Comparison of ENCODE assay signal across 20 cellular contexts in genomic region chr22:26670459-26670858, GRCh38. TPM values are rescaled to one million over a fixed set of nuclear protein-coding genes. Genes with fewer than 3 reads are reported as not detected.
DNase-seq lines count a peak whose midpoint lies in the region; ATAC-seq and TF ChIP-seq lines count a peak whose summit lies in the region.
"Had no signal": no experiment of that assay in that cellular context is flagged by ENCODE, and none has a peak within 500 bp of the region (broad histone marks: within the 10 kb centered on the region; RNA-seq: fewer than 3 reads in every experiment).

No MANE protein-coding gene starts in this region.

- H3K27ac ChIP-seq in breast epithelium (no peak overlapping the region), caudate nucleus (ENCODE audit: low read depth, low read length) (no peak overlapping the region), MM.1S (ENCODE audit: low read length) (no peak overlapping the region)
- H3K27ac ChIP-seq: gastrocnemius medialis had no signal

- POLR2A ChIA-PET in MCF 10A (lab: Yijun Ruan, JAX), result no interaction called here
- POLR2A ChIA-PET in activated CD4-positive, alpha-beta memory T cell treated with anti-CD3 and anti-CD28 coated beads for 36 hours (lab: Charles Lee), result no interaction called here

- H3K79me2 ChIP-seq in MM.1S (ENCODE audit: low read length), result peaks cover 29% of the 10 kb centered on the region

- CTCF ChIA-PET in MCF 10A (lab: Yijun Ruan, JAX), result interaction anchor here (0.6 to 0.7 kb wide), 2 partner anchors 192 to 1160 kb away, joined by 3 to 4 read pairs; no protein-coding TSS in a partner anchor
- CTCF ChIA-PET in activated CD4-positive, alpha-beta memory T cell treated with anti-CD3 and anti-CD28 coated beads for 36 hours (lab: Charles Lee), result interaction anchor here (0.6 to 1.4 kb wide), 2 partner anchors 14 to 167 kb away, joined by 3 to 5 read pairs; no protein-coding TSS in a partner anchor

- H3K4me3 Mint-ChIP-seq in MCF 10A (ENCODE audit: unreplicated experiment) (peak overlapping the region; percentile 11), glutamatergic neuron (ENCODE audit: unreplicated experiment) (peak overlapping the region; percentile 41)
- H3K4me3 Mint-ChIP-seq in activated CD4-positive, alpha-beta memory T cell treated with anti-CD3 and anti-CD28 coated beads for 36 hours, result peak overlapping the region; percentile 94

- no peak for ATAC-seq in GM19023 (IDR thresholded peaks at IDR 0.05; ENCODE audit: unreplicated experiment)
- ATAC-seq: gastrocnemius medialis, upper lobe of right lung had no signal

- no peak overlapping the region for H3K4me2 ChIP-seq in MM.1S (ENCODE audit: low read depth, low read length)

- H3K4me3 ChIP-seq in breast epithelium (no peak overlapping the region), MM.1S (ENCODE audit: low read length) (no peak overlapping the region)
- H3K4me3 ChIP-seq: gastrocnemius medialis, upper lobe of right lung had no signal

- no peaks in the 10 kb centered on the region for H3K27me3 ChIP-seq in breast epithelium
- H3K27me3 ChIP-seq in MM.1S (replicated peaks; ENCODE audit: insufficient read depth, low read length), result no peaks in the 10 kb centered on the region
- H3K27me3 ChIP-seq: gastrocnemius medialis, upper lobe of right lung had no signal

- intact Hi-C loops in MCF 10A (cut with micrococcal nuclease) (loop anchor here (10.0 kb wide), 2 partner anchors 734 to 1134 kb away; partner anchors contain the start of gene MN1), breast epithelium (cut with DNase I; ENCODE audit: low total_unique reads) (no loop called here)
- intact Hi-C loops in activated CD4-positive, alpha-beta memory T cell treated with anti-CD3 and anti-CD28 coated beads for 36 hours (cut with micrococcal nuclease), result loop anchor here (5.0 kb wide), 2 partner anchors 168 to 1247 kb away; partner anchors contain the start of gene PITPNB

- no peak for TF ChIP-seq POLR2A in breast epithelium (IDR thresholded peaks at IDR 0.05)

- H3K4me1 ChIP-seq in breast epithelium, result peaks cover 0 to 5% of the 10 kb centered on the region in 2 donors
- H3K4me1 ChIP-seq in MM.1S (ENCODE audit: low read length), result peaks cover 41% of the 10 kb centered on the region

- DNase-seq in MCF 10A (ENCODE audit: unreplicated experiment) (no peak), breast epithelium (ENCODE audit: low spot score in 2 of 2) (no peak), glutamatergic neuron (no peak), caudate nucleus (lab: John Stamatoyannopoulos, UW) (no peak), Kasumi-1 (lab: John Stamatoyannopoulos, UW) (no peak), MM.1S (no peak)
- no peak for DNase-seq in activated CD4-positive, alpha-beta memory T cell treated with anti-CD3 and anti-CD28 coated beads for 36 hours
- DNase-seq: activated CD4-positive, CD25-positive, alpha-beta regulatory T cell treated with anti-CD3 and anti-CD28 coated beads, Interleukin-2, amount 50 U/mL, for 72 hours; activated effector memory CD4-positive, alpha-beta T cell treated with anti-CD3 and anti-CD28 coated beads, Interleukin-2, amount 50 U/mL, for 16 hours; DMS 273 treated with DMSO at 0.1 percent for 48 hours; gastrocnemius medialis; MV-4-11; NCI-H748 treated with DMSO at 0.1 percent for 48 hours; retina; RPMI8226; upper lobe of right lung had no signal

- H4K20me1 ChIP-seq in MM.1S (ENCODE audit: insufficient read depth, low read length), result no peaks in the 10 kb centered on the region

- H3K9me3 ChIP-seq in breast epithelium (no peaks in the 10 kb centered on the region), MM.1S (replicated peaks; ENCODE audit: insufficient read depth, low read length) (no peaks in the 10 kb centered on the region)
- H3K9me3 ChIP-seq: gastrocnemius medialis, upper lobe of right lung had no signal

- H3K9me2 ChIP-seq in MM.1S (replicated peaks; ENCODE audit: insufficient read depth, low read length), result no peaks in the 10 kb centered on the region

- H2AFZ ChIP-seq in MM.1S (ENCODE audit: low read length), result no peak overlapping the region

- TF ChIP-seq CTCF in MCF 10A (IDR thresholded peaks at IDR 0.05; ENCODE audit: unreplicated experiment) (no peak), breast epithelium (IDR thresholded peaks at IDR 0.05) (no peak), glutamatergic neuron (IDR thresholded peaks at IDR 0.05; ENCODE audit: partially characterized antibody, unreplicated experiment) (no peak), MM.1S (IDR thresholded peaks at IDR 0.05; ENCODE audit: low read length) (no peak)

- no TSS peak for BruUV-seq in MCF 10A (replicated peaks; lab: Mats Ljungman, UMichigan)

- H3K36me3 Mint-ChIP-seq in MCF 10A (ENCODE audit: insufficient read depth, unreplicated experiment) (peaks cover 5% of the 10 kb centered on the region), glutamatergic neuron (ENCODE audit: unreplicated experiment) (no peaks in the 10 kb centered on the region)
- peaks cover 28% of the 10 kb centered on the region for H3K36me3 Mint-ChIP-seq in activated CD4-positive, alpha-beta memory T cell treated with anti-CD3 and anti-CD28 coated beads for 36 hours

- H3K27ac Mint-ChIP-seq in MCF 10A (ENCODE audit: low read depth, unreplicated experiment) (no peak overlapping the region), glutamatergic neuron (ENCODE audit: unreplicated experiment) (peak overlapping the region; percentile 78)
- peak overlapping the region; percentile 100 for H3K27ac Mint-ChIP-seq in activated CD4-positive, alpha-beta memory T cell treated with anti-CD3 and anti-CD28 coated beads for 36 hours

- H3K4me1 Mint-ChIP-seq in MCF 10A (ENCODE audit: insufficient read depth, unreplicated experiment) (peaks cover 37% of the 10 kb centered on the region), glutamatergic neuron (ENCODE audit: low read depth, unreplicated experiment) (peaks cover 70% of the 10 kb centered on the region)
- H3K4me1 Mint-ChIP-seq in activated CD4-positive, alpha-beta memory T cell treated with anti-CD3 and anti-CD28 coated beads for 36 hours (ENCODE audit: low read depth), result peaks cover 69% of the 10 kb centered on the region

- no peaks in the 10 kb centered on the region for H3K27me3 Mint-ChIP-seq in MCF 10A (ENCODE audit: insufficient read depth, unreplicated experiment)
- H3K27me3 Mint-ChIP-seq in activated CD4-positive, alpha-beta memory T cell treated with anti-CD3 and anti-CD28 coated beads for 36 hours, result no peaks in the 10 kb centered on the region
- peaks cover 34% of the 10 kb centered on the region for H3K27me3 Mint-ChIP-seq in glutamatergic neuron (ENCODE audit: unreplicated experiment)

- H3K36me3 ChIP-seq in breast epithelium, result no peaks in the 10 kb centered on the region
- no peaks in the 10 kb centered on the region for H3K36me3 ChIP-seq in MM.1S (replicated peaks; ENCODE audit: insufficient read depth, low read length)
- H3K36me3 ChIP-seq: gastrocnemius medialis, upper lobe of right lung had no signal

- H3K9me3 Mint-ChIP-seq in MCF 10A (ENCODE audit: unreplicated experiment), result no peaks in the 10 kb centered on the region
- H3K9me3 Mint-ChIP-seq in activated CD4-positive, alpha-beta memory T cell treated with anti-CD3 and anti-CD28 coated beads for 36 hours, result no peaks in the 10 kb centered on the region
- H3K9me3 Mint-ChIP-seq in glutamatergic neuron (ENCODE audit: unreplicated experiment), result peaks cover 35% of the 10 kb centered on the region

- H3F3A ChIP-seq in MM.1S (ENCODE audit: insufficient read depth, low read length), result peaks cover 32% of the 10 kb centered on the region

- no peak overlapping the region for H3K9ac ChIP-seq in MM.1S (ENCODE audit: low read length)

RNA-seq across cellular contexts. Expression of gene MIAT, which starts 13.1 kb away (rescaled TPM):
- total RNA-seq in MCF 10A (2022) (0.49 and 0.56 TPM in 2 replicates), breast epithelium (1 to 10 TPM in 2 of 3 donors, under 1 TPM in 1; 0.80 to 2.3 (median 1.9) TPM), glutamatergic neuron (ENCODE audit: unreplicated experiment) (1,100 TPM)
- 10 to 100 TPM; 52.3 to 58.7 TPM for total RNA-seq in activated CD4-positive, alpha-beta memory T cell treated with anti-CD3 and anti-CD28 coated beads for 36 hours

RNA-seq across cellular contexts. Expression of gene CRYBA4, which starts 48.7 kb away (rescaled TPM):
- total RNA-seq in MCF 10A (2022) (not detected in 2 replicates), breast epithelium (not detected), glutamatergic neuron (ENCODE audit: unreplicated experiment) (not detected)
- under 1 TPM in 1 of 2 experiments, not detected in 1; 0.36 TPM for total RNA-seq in activated CD4-positive, alpha-beta memory T cell treated with anti-CD3 and anti-CD28 coated beads for 36 hours
- total RNA-seq: gastrocnemius medialis, HT1080, liver, upper lobe of right lung had no signal

RNA-seq across cellular contexts. Expression of gene CRYBB1, which starts 52.6 kb away (rescaled TPM):
- not detected in 2 replicates for total RNA-seq in MCF 10A (2022)
- 1 to 10 TPM in 1 of 3 donors, not detected in 2; 2.6 TPM for total RNA-seq in breast epithelium
- total RNA-seq in activated CD4-positive, alpha-beta memory T cell treated with anti-CD3 and anti-CD28 coated beads for 36 hours, result under 1 TPM in 1 of 2 experiments, not detected in 1; 0.48 TPM
- not detected for total RNA-seq in glutamatergic neuron (ENCODE audit: unreplicated experiment)
- total RNA-seq: HT1080; T-helper 1 cell treated with Interleukin-12 subunit alpha and Interleukin-12 subunit beta and Interleukin-4 antibody, amounts not matched to agents 30 ng/mL and 1 ng/mL, for 36 hours had no signal

Comparison
In these comparisons a context has a peak if more than half of its experiments do, and no peak if none do; other contexts are left out.
1. H3K4me3 Mint-ChIP-seq: peak in every context shown above with its lines; median percentile 94 in activated CD4-positive, alpha-beta memory T cell treated with anti-CD3 and anti-CD28 coated beads for 36 hours; 41 in glutamatergic neuron; 11 in MCF 10A.
2. RNA of gene MIAT, which starts 13.1 kb away (total RNA-seq): 1,100 TPM in glutamatergic neuron (single experiment); 52.3 to 58.7 TPM in activated CD4-positive, alpha-beta memory T cell treated with anti-CD3 and anti-CD28 coated beads for 36 hours, 0.80 to 2.3 TPM in breast epithelium and 0.49 to 0.56 TPM in MCF 10A; every median in the first group is over 10 times any median in the second.